Comparison of ENCODE assay signal across 10 cellular contexts in genomic region chr12:53208435-53208834, GRCh38. TPM values are rescaled to one million over a fixed set of nuclear protein-coding genes. Genes with fewer than 3 reads are reported as not detected.
DNase-seq lines count a peak whose midpoint lies in the region; ATAC-seq and TF ChIP-seq lines count a peak whose summit lies in the region.
"Had no signal": no experiment of that assay in that cellular context is flagged by ENCODE, and none has a peak within 500 bp of the region (broad histone marks: within the 10 kb centered on the region; RNA-seq: fewer than 3 reads in every experiment).

No MANE protein-coding gene starts in this region.

- no peaks in the 10 kb centered on the region for H3K9me3 ChIP-seq in effector memory CD4-positive, alpha-beta T cell (ENCODE audit: control insufficient read depth, low read length)
- H3K9me3 ChIP-seq: uterus had no signal

- no peaks in the 10 kb centered on the region for H3K27me3 Mint-ChIP-seq in activated T-cell treated with anti-CD3 and anti-CD28 coated beads, Interleukin-2, amount 50 U/mL, for 24 hours
- H3K27me3 Mint-ChIP-seq in stimulated activated memory B cell treated with anti-CD40 and anti-IgM and Interleukin-4, amounts not matched to agents 10 μg/mL and 1 μg/mL and 100 μg/mL, for 72 hours, result no peaks in the 10 kb centered on the region
- H3K27me3 Mint-ChIP-seq in HFFc6 (ENCODE audit: insufficient read depth), result peaks cover 3% of the 10 kb centered on the region

- H3K4me1 ChIP-seq in effector memory CD4-positive, alpha-beta T cell (ENCODE audit: control insufficient read depth, insufficient read depth, low read length, poor library complexity, severe bottlenecking), result peaks cover 50% of the 10 kb centered on the region
- H3K4me1 ChIP-seq: parathyroid adenoma had no signal

- H3K4me3 Mint-ChIP-seq in activated T-cell treated with anti-CD3 and anti-CD28 coated beads, Interleukin-2, amount 50 U/mL, for 24 hours, result peak overlapping the region; percentile 64
- H3K4me3 Mint-ChIP-seq in stimulated activated memory B cell treated with anti-CD40 and anti-IgM and Interleukin-4, amounts not matched to agents 10 μg/mL and 1 μg/mL and 100 μg/mL, for 72 hours, result peak overlapping the region; percentile 57
- no peak overlapping the region for H3K4me3 Mint-ChIP-seq in HFFc6

- H3K36me3 Mint-ChIP-seq in activated T-cell treated with anti-CD3 and anti-CD28 coated beads, Interleukin-2, amount 50 U/mL, for 24 hours (ENCODE audit: low read depth), result peaks cover 65% of the 10 kb centered on the region
- H3K36me3 Mint-ChIP-seq in stimulated activated memory B cell treated with anti-CD40 and anti-IgM and Interleukin-4, amounts not matched to agents 10 μg/mL and 1 μg/mL and 100 μg/mL, for 72 hours, result peaks cover 12% of the 10 kb centered on the region
- peaks cover 2% of the 10 kb centered on the region; the same call in 1 of the 2 replicates for H3K36me3 Mint-ChIP-seq in HFFc6 (ENCODE audit: low read depth)

- peaks cover 84% of the 10 kb centered on the region for H3K4me1 Mint-ChIP-seq in activated T-cell treated with anti-CD3 and anti-CD28 coated beads, Interleukin-2, amount 50 U/mL, for 24 hours (ENCODE audit: low read depth)
- H3K4me1 Mint-ChIP-seq in stimulated activated memory B cell treated with anti-CD40 and anti-IgM and Interleukin-4, amounts not matched to agents 10 μg/mL and 1 μg/mL and 100 μg/mL, for 72 hours, result peaks cover 65% of the 10 kb centered on the region
- peaks cover 46% of the 10 kb centered on the region for H3K4me1 Mint-ChIP-seq in HFFc6 (ENCODE audit: low read depth)

- no peak overlapping the region for H3K4me3 ChIP-seq in effector memory CD4-positive, alpha-beta T cell (ENCODE audit: insufficient read depth, low read depth, low read length, poor library complexity, severe bottlenecking)
- H3K4me3 ChIP-seq: uterus had no signal

- peak overlapping the region; percentile 58 for H3K27ac ChIP-seq in effector memory CD4-positive, alpha-beta T cell (ENCODE audit: insufficient read depth, low read length, poor library complexity, severe bottlenecking)
- H3K27ac ChIP-seq: parathyroid adenoma, RWPE1, uterus had no signal

- no peaks in the 10 kb centered on the region for H3K9me3 Mint-ChIP-seq in activated T-cell treated with anti-CD3 and anti-CD28 coated beads, Interleukin-2, amount 50 U/mL, for 24 hours
- H3K9me3 Mint-ChIP-seq in stimulated activated memory B cell treated with anti-CD40 and anti-IgM and Interleukin-4, amounts not matched to agents 10 μg/mL and 1 μg/mL and 100 μg/mL, for 72 hours, result no peaks in the 10 kb centered on the region
- H3K9me3 Mint-ChIP-seq in HFFc6, result no peaks in the 10 kb centered on the region

- no peak for TF ChIP-seq CTCF in HFFc6 (IDR thresholded peaks at IDR 0.05)

- ATAC-seq in stimulated activated memory B cell treated with anti-CD40 and anti-IgM and Interleukin-4, amounts not matched to agents 10 μg/mL and 1 μg/mL and 100 μg/mL, for 72 hours, result no peak

- peak overlapping the region; percentile 86 for H3K27ac Mint-ChIP-seq in activated T-cell treated with anti-CD3 and anti-CD28 coated beads, Interleukin-2, amount 50 U/mL, for 24 hours
- peak overlapping the region; percentile 86 for H3K27ac Mint-ChIP-seq in stimulated activated memory B cell treated with anti-CD40 and anti-IgM and Interleukin-4, amounts not matched to agents 10 μg/mL and 1 μg/mL and 100 μg/mL, for 72 hours
- no peak overlapping the region for H3K27ac Mint-ChIP-seq in HFFc6

- peaks cover 29% of the 10 kb centered on the region for H3K36me3 ChIP-seq in effector memory CD4-positive, alpha-beta T cell (ENCODE audit: control insufficient read depth, insufficient read depth, low read length)
- H3K36me3 ChIP-seq: uterus had no signal

- no peaks in the 10 kb centered on the region for H3K27me3 ChIP-seq in effector memory CD4-positive, alpha-beta T cell (replicated peaks; ENCODE audit: control insufficient read depth, insufficient read depth, low read length, poor library complexity, severe bottlenecking)
- H3K27me3 ChIP-seq: uterus had no signal

- no peak for DNase-seq in activated T-cell treated with anti-CD3 and anti-CD28 coated beads, Interleukin-2, amount 50 U/mL, for 24 hours
- DNase-seq in activated T-cell treated with anti-CD3 and anti-CD28 coated beads, Interleukin-2, amount 50 U/mL, for 48 hours, result no peak
- no peak for DNase-seq in effector memory CD4-positive, alpha-beta T cell
- DNase-seq in NCI-H1092 treated with DMSO at 0.1 percent for 48 hours (lab: John Stamatoyannopoulos, UW) (no peak), HFFc6 (no peak)
- DNase-seq: activated CD4-positive, alpha-beta T cell treated with anti-CD3 and anti-CD28 coated beads for 1 hour had no signal

RNA-seq across cellular contexts. Expression of gene ITGB7, which starts 1.4 kb away (rescaled TPM):
- total RNA-seq in HFFc6 (2021; fragmentation: NEBNext Ultra II Directional; extraction: Animal tissue kit (Norgen Biotek cat#: 25700)), result 1 to 10 TPM in 3 of 6 experiments, under 1 TPM in 3; 0.35 to 1.5 (median 0.93) TPM

RNA-seq across cellular contexts. Expression of gene RARG, which starts 23.6 kb away (rescaled TPM):
- total RNA-seq in HFFc6 (2021; fragmentation: NEBNext Ultra II Directional; extraction: Animal tissue kit (Norgen Biotek cat#: 25700)), result 10 to 100 TPM; 47.2 to 80.5 (median 71.0) TPM

RNA-seq across cellular contexts. Expression of gene CSAD, which starts 27.7 kb away (rescaled TPM):
- 10 to 100 TPM; 13.9 to 17.1 (median 16.0) TPM for total RNA-seq in HFFc6 (2021; fragmentation: NEBNext Ultra II Directional; extraction: Animal tissue kit (Norgen Biotek cat#: 25700))

RNA-seq across cellular contexts. Expression of gene ZNF740, which starts 27.9 kb away (rescaled TPM):
- 10 to 100 TPM; 17.3 to 25.7 (median 19.3) TPM for total RNA-seq in HFFc6 (2021; fragmentation: NEBNext Ultra II Directional; extraction: Animal tissue kit (Norgen Biotek cat#: 25700))

RNA-seq across cellular contexts. Expression of gene ESPL1, which starts 59.7 kb away (rescaled TPM):
- 10 to 100 TPM in 5 of 6 experiments, 1 to 10 TPM in 1; 7.0 to 16.1 (median 14.1) TPM for total RNA-seq in HFFc6 (2021; fragmentation: NEBNext Ultra II Directional; extraction: Animal tissue kit (Norgen Biotek cat#: 25700))
